Comparison of ENCODE assay signal across 1 cellular context in the genomic region with DNA sequence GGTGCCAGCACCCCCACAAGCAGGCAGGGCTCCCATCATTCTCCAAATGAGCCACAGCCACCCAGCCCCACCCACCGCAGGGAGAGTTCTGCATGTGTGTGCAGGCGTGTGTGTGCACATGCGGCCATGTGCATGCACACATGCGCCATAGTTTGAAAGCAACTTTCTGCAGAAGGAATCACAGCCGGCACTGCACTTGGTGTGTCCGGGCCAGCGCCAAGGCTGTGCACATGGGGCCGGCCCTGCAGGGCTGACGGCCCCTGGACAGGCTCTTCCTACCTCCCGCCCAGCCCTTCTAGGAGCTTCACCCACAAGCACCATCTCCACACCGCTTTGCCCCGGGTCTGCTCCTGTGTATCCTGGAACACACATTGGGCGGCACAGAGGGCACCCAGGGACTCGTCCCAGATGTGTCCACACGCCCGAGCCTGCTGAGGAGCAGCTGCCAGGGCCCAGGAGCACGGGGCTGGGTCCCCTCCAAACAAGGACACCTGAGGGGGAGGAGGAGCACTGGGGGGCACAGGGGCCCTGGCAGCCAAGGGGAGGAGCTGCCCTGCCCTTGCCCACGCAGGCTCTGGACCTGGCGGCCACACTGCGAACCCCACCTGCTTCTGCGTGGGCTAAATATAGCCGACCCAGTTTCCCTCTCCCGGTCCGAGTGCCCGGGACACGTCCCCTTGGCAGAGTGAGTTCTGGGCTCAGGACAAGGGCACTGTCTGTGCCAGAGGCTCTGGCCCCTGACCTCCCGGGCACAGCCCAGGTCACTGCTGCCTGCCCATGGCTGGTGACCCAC.
TF ChIP-seq lines count a peak whose summit lies in the region.

No MANE protein-coding gene starts in this region.

TF ChIP-seq in K562, 482 proteins besides CTCF, POLR2A, EP300 and RAD21 (continued from another document):
- TF ChIP-seq PCBP2 (IDR thresholded peaks at IDR 0.05; ENCODE audit: low read depth, low read length, poor library complexity, severe bottlenecking) (no peak), ZNF695 (CRISPR knock-in tag; IDR thresholded peaks at IDR 0.05) (no peak), TAF15 (IDR thresholded peaks at IDR 0.05; ENCODE audit: low read depth, low read length) (0 out of 2 replicates have a peak, but pooled peaks have one; percentile 26), ZKSCAN3 (CRISPR knock-in tag; IDR thresholded peaks at IDR 0.05) (no peak), RBFOX2 (IDR thresholded peaks at IDR 0.05; ENCODE audit: low read depth, low read length) (no peak)
